8 cellular contexts compared by ENCODE assay signal in the genomic region with DNA sequence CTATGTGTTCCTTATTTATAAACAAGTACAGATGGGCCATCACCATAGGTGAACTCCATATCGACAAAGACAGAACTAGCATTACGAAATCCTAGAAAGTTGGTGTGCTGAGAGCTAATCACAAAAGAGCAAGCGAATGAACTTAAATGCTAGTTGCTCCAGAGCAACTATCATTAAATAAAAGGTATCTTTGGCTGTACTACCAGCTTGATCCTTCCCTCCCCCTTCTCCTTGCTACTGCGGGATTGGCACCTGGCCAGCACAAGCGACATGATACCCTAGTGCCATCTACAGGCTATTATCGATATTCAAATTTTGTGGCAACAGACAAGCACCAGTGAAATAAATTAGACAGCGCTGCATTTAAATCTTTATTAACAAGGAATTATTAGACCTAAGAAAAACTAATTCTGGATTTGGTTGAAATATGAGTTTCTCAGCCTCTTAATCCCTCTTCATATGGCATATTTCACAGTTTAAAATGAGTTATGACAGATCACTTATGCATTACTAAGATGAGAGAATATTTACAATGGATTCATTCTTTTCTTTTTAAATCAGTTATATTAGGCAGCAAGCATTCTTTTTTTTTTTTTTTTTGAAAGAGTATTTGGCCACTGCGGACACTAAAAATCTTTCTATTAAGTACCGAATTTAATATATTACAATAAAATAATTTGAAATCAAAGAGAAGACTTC. TPM values are rescaled to one million over a fixed set of nuclear protein-coding genes. Genes with fewer than 3 reads are reported as not detected.
A peak's percentile ranks its signal among the peaks of the same experiment; 100 is the strongest.
DNase-seq lines count a peak whose midpoint lies in the region; ATAC-seq and TF ChIP-seq lines count a peak whose summit lies in the region.

No MANE protein-coding gene starts in this region.

- H3K27me3 ChIP-seq in HCT116 (ENCODE audit: insufficient read depth, low read length) (no peaks in the 10 kb centered on the region), SU-DHL-6 (ENCODE audit: low read length) (no peaks in the 10 kb centered on the region), spleen (replicated peaks in 1 of 7) (peaks cover 0 to 21% (median 0%) of the 10 kb centered on the region in 7 donors)

- H3K4me3 Mint-ChIP-seq in MCF 10A (ENCODE audit: unreplicated experiment): peak overlapping the region; percentile 69

- H3K27ac ChIP-seq in HCT116 (ENCODE audit: low read depth, low read length): no peak overlapping the region
- peak overlapping the region; percentile 76 for H3K27ac ChIP-seq in SU-DHL-6 (ENCODE audit: low read depth, low read length)
- H3K27ac ChIP-seq in spleen: peak overlapping the region in 1 of 8 donors; percentile 7

- H3K9me2 ChIP-seq in HCT116 (ENCODE audit: insufficient read depth) (no peaks in the 10 kb centered on the region), SU-DHL-6 (replicated peaks; ENCODE audit: insufficient read depth, low read length) (no peaks in the 10 kb centered on the region)

- peaks cover 20% of the 10 kb centered on the region for H3F3A ChIP-seq in SU-DHL-6 (ENCODE audit: insufficient read depth)

- no peaks in the 10 kb centered on the region for H3K9me3 ChIP-seq in HCT116 (ENCODE audit: control insufficient read depth in 1 of 2, insufficient read depth in 1 of 2, low read depth in 1 of 2, low read length in 2 of 2)
- H3K9me3 ChIP-seq in SU-DHL-6 (ENCODE audit: insufficient read depth, low read length): no peaks in the 10 kb centered on the region
- no peaks in the 10 kb centered on the region for H3K9me3 ChIP-seq in spleen

- H3K4me2 ChIP-seq in HCT116 (ENCODE audit: low read length): peak overlapping the region; percentile 20; the same call in 1 of the 2 replicates
- H3K4me2 ChIP-seq in SU-DHL-6 (ENCODE audit: low read depth, low read length, poor library complexity, severe bottlenecking): peak overlapping the region; percentile 94

- H3K9me3 Mint-ChIP-seq in MCF 10A (ENCODE audit: unreplicated experiment): no peaks in the 10 kb centered on the region

- H3K79me2 ChIP-seq in HCT116 (ENCODE audit: insufficient read depth, low read length) (no peaks in the 10 kb centered on the region), SU-DHL-6 (ENCODE audit: insufficient read depth, low read length) (peaks cover 97% of the 10 kb centered on the region)

- H3K4me1 ChIP-seq in HCT116 (ENCODE audit: control insufficient read depth in 1 of 2, insufficient read depth in 2 of 2, low read length in 2 of 2): peaks cover 0 to 3% of the 10 kb centered on the region in 2 experiments; a peak in 1 of 4 replicates
- peaks cover 3 to 46% (median 12%) of the 10 kb centered on the region in 6 donors for H3K4me1 ChIP-seq in spleen

- H3K36me3 ChIP-seq in HCT116 (ENCODE audit: control insufficient read depth in 1 of 2, insufficient read depth in 2 of 2, low read length in 2 of 2): no peaks in the 10 kb centered on the region
- peaks cover 13% of the 10 kb centered on the region; the same call in 1 of the 2 replicates for H3K36me3 ChIP-seq in SU-DHL-6 (ENCODE audit: low read length)
- no peaks in the 10 kb centered on the region for H3K36me3 ChIP-seq in spleen

- H4K20me1 ChIP-seq in HCT116 (ENCODE audit: insufficient read depth): no peaks in the 10 kb centered on the region
- H4K20me1 ChIP-seq in SU-DHL-6 (ENCODE audit: low read depth, low read length): no peaks in the 10 kb centered on the region; the same call in 1 of the 2 replicates

- H3K9ac ChIP-seq in HCT116 (ENCODE audit: low read length) (no peak overlapping the region), SU-DHL-6 (ENCODE audit: low read length) (peak overlapping the region; percentile 40)

- H2AFZ ChIP-seq in HCT116 (ENCODE audit: low read depth, low read length, poor library complexity, severe bottlenecking) (peak overlapping the region; percentile 87), SU-DHL-6 (ENCODE audit: low read depth, low read length, severe bottlenecking) (no peak overlapping the region)

- DNase-seq in GM03348 (ENCODE audit: low spot score) (peak; percentile 59), HCT116 (ENCODE audit: low read depth, low spot score) (peak; percentile 59), NCI-H128 (lab: John Stamatoyannopoulos, UW; ENCODE audit: unreplicated experiment) (peak; percentile 17), MCF 10A (ENCODE audit: unreplicated experiment) (peak; percentile 84), inferior parietal cortex (ENCODE audit: extremely low spot score) (peak; percentile 92), spleen (peak; percentile 85), GM19240 (ENCODE audit: insufficient read length, low spot score) (no peak)

- BruUV-seq in HCT116 (replicated peaks; lab: Mats Ljungman, UMichigan): no TSS peak
- no TSS peak for BruUV-seq in MCF 10A (replicated peaks; lab: Mats Ljungman, UMichigan)

- H3K4me1 Mint-ChIP-seq in MCF 10A (ENCODE audit: insufficient read depth, unreplicated experiment): peaks cover 23% of the 10 kb centered on the region

- POLR2A ChIA-PET in HCT116 (lab: Charles Lee) (no interaction called here), MCF 10A (lab: Yijun Ruan, JAX) (interaction anchor here (0.6 to 0.9 kb wide), 5 partner anchors 8 to 900 kb away, joined by 3 to 4 read pairs (median 3); no protein-coding TSS in a partner anchor)

- RAD21 ChIA-PET in HCT116 (lab: Charles Lee; ENCODE audit: low non-redundant PET in 1 of 2, low total read pairs in 2 of 2, uncharacterized antibody in 2 of 2, unreplicated experiment in 2 of 2): interaction anchor here in 1 of 2 experiments (0.8 kb wide), 1 partner anchor 535 kb away, joined by 3 read pairs; no protein-coding TSS in a partner anchor

- CTCF ChIA-PET in HCT116 (lab: Charles Lee): interaction anchor here (0.6 to 2.8 kb wide), 9 partner anchors 9 to 1574 kb away, joined by 3 to 10 read pairs (median 4); no protein-coding TSS in a partner anchor
- CTCF ChIA-PET in MCF 10A (lab: Yijun Ruan, JAX): interaction anchor here (0.6 to 2.0 kb wide), 21 partner anchors 9 to 1570 kb away, joined by 3 to 11 read pairs (median 4); no protein-coding TSS in a partner anchor

- no peak for TF ChIP-seq POLR2A in HCT116 (IDR thresholded peaks at IDR 0.05; ENCODE audit: borderline replicate concordance, extremely low read depth, insufficient read depth, insufficient read length)
- no peak for TF ChIP-seq POLR2A in spleen (IDR thresholded peaks at IDR 0.05)

- WGBS in spleen, 5 donors: 19 to 29% (median 22%) methylated on average over 9 of the region's 9 CpGs

- intact Hi-C loops in HCT116 (cut with micrococcal nuclease): loop anchor here (1.0 to 5.0 kb wide), 4 partner anchors 537 to 1567 kb away; no protein-coding TSS in a partner anchor
- intact Hi-C loops in MCF 10A (cut with micrococcal nuclease): loop anchor here (1.0 to 10.0 kb wide), 8 partner anchors 122 to 1568 kb away; no protein-coding TSS in a partner anchor
- intact Hi-C loops in spleen (cut with DNase I; ENCODE audit: low total_unique reads): no loop called here

- ATAC-seq in HCT116: peak; percentile 86

- H3K27me3 Mint-ChIP-seq in MCF 10A (ENCODE audit: insufficient read depth, unreplicated experiment): no peaks in the 10 kb centered on the region

- TF ChIP-seq CTCF in HCT116 (IDR thresholded peaks at IDR 0.05 in 2 of 3, conservative IDR thresholded peaks at IDR 0.05 in 1 of 3; ENCODE audit: borderline replicate concordance in 1 of 3, insufficient read depth in 1 of 3, low read depth in 2 of 3, low read length in 2 of 3) (peak; percentile 44 to 76 (median 59); a peak in 5 of 6 replicates), SU-DHL-6 (IDR thresholded peaks at IDR 0.05; ENCODE audit: insufficient read depth, low read length, poor library complexity, severe bottlenecking) (peak; percentile 40), MCF 10A (IDR thresholded peaks at IDR 0.05; ENCODE audit: unreplicated experiment) (peak; percentile 81), spleen (IDR thresholded peaks at IDR 0.05 in 8 of 11, conservative IDR thresholded peaks at IDR 0.05 in 3 of 11) (peak; percentile 21 to 76 (median 54))

- H3K27ac Mint-ChIP-seq in MCF 10A (ENCODE audit: low read depth, unreplicated experiment): peak overlapping the region; percentile 21

- peak; percentile 83 for TF ChIP-seq RAD21 in HCT116 (IDR thresholded peaks at IDR 0.05; ENCODE audit: low read depth)

- peaks cover 22% of the 10 kb centered on the region for H3K36me3 Mint-ChIP-seq in MCF 10A (ENCODE audit: insufficient read depth, unreplicated experiment)

- H3K4me3 ChIP-seq in HCT116 (replicated peaks in 1 of 2; ENCODE audit: low read depth in 1 of 2, low read length in 2 of 2) (no peak overlapping the region), SU-DHL-6 (ENCODE audit: insufficient read depth, low read length, poor library complexity, severe bottlenecking) (peak overlapping the region; percentile 44), spleen (peak overlapping the region in 3 of 8 donors; percentile 9 to 56 (median 25))

TF ChIP-seq in HCT116, 20 proteins besides CTCF, POLR2A, EP300 and RAD21:
- TF ChIP-seq ZNF274 (IDR thresholded peaks at IDR 0.05; ENCODE audit: low read depth, low read length) (no peak), POLR2AphosphoS5 (IDR thresholded peaks at IDR 0.05; ENCODE audit: low read depth, low read length) (peak; percentile 49; the same call in 1 of the 2 replicates), SRF (IDR thresholded peaks at IDR 0.05; ENCODE audit: low read depth) (no peak), ELF1 (IDR thresholded peaks at IDR 0.05; ENCODE audit: borderline replicate concordance, low read depth) (no peak), SIN3A (IDR thresholded peaks at IDR 0.05; ENCODE audit: low read depth) (no peak), CBX3 (IDR thresholded peaks at IDR 0.05; ENCODE audit: low read depth) (0 out of 2 replicates have a peak, but pooled peaks have one; percentile 11)
- TF ChIP-seq, protein P1, sequence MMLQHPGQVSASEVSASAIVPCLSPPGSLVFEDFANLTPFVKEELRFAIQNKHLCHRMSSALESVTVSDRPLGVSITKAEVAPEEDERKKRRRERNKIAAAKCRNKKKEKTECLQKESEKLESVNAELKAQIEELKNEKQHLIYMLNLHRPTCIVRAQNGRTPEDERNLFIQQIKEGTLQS (IDR thresholded peaks at IDR 0.05): no peak

RNA-seq across cellular contexts. Expression of a gene that starts 5.8 kb away (rescaled TPM):
- total RNA-seq in HCT116 (2021; ENCODE audit: unreplicated experiment) (0.02 TPM), MCF 10A (2022) (7.2 and 10.1 TPM in 2 replicates), spleen (1 to 10 TPM; 1.8 to 8.1 (median 4.3) TPM)
- polyA plus RNA-seq in HCT116 (2012): not detected in 2 replicates
- 1 to 10 TPM in 1 of 3 donors, under 1 TPM in 2; 0.24 to 1.1 (median 0.45) TPM for polyA plus RNA-seq in spleen
